In the genomic region with DNA sequence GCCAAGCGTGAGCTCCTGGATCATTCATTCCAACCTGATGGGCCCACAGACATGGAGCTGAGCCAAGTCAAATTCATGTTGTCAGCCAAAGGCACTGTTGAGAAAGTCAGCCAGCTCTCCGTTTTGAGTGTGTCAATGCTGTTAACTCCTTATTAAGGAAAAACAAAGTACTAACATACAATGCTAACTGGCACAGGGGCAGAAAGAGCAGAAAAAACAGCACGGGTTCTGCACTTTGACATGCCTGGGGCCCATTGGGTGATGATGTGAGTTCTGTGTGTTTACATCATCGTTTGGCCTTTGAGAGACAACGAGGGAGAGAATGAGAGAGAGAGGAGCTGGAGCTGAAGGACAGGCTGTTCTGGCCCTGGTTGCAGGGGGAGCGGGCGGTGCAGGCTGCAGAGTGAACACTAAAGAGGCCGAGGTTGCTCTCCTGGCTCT, we compare ENCODE assay signal across 16 cellular contexts.
DNase-seq lines count a peak whose midpoint lies in the region; ATAC-seq, FAIRE-seq and TF ChIP-seq lines count a peak whose summit lies in the region.
"Had no signal": no experiment of that assay in that cellular context is flagged by ENCODE, and none has a peak within 500 bp of the region (broad histone marks: within the 10 kb centered on the region; RNA-seq: fewer than 3 reads in every experiment).

No MANE protein-coding gene starts in this region.

- DNase-seq in NCI-H2196 (lab: John Stamatoyannopoulos, UW; ENCODE audit: unreplicated experiment), result peak; percentile 14
- DNase-seq in NCI-H2196 treated with DMSO at 0.1 percent for 48 hours (lab: John Stamatoyannopoulos, UW; ENCODE audit: unreplicated experiment), result no peak
- DNase-seq in esophagus squamous epithelium (lab: John Stamatoyannopoulos, UW), result no peak
- DNase-seq in uterus, result peak; percentile 43 to 83
- no peak for DNase-seq in colonic mucosa
- DNase-seq in small intestine, result no peak
- DNase-seq: activated naive CD4-positive, alpha-beta T cell treated with Interleukin-2 at 50 U/mL for 16 hours; CD8-positive, alpha-beta T cell; NCI-H146; NK-92 treated with Interleukin-12 subunit alpha and Interleukin-12 subunit beta, amount 100 ng/mL, for 24 hours; SHP77 treated with DMSO at 0.1 percent for 48 hours had no signal

- FAIRE-seq in small intestine (lab: Jason Lieb, UNC), result no peak
- FAIRE-seq: A204.1, colon, TTC549 had no signal

- H3K36me3 ChIP-seq in esophagus squamous epithelium (no peaks in the 10 kb centered on the region), muscle layer of duodenum (ENCODE audit: control insufficient read depth in 1 of 2, insufficient read depth in 2 of 2, low read length in 2 of 2) (no peaks in the 10 kb centered on the region), uterus (no peaks in the 10 kb centered on the region), colonic mucosa (no peaks in the 10 kb centered on the region), small intestine (ENCODE audit: control insufficient read depth in 2 of 2, insufficient read depth in 2 of 2, low read length in 2 of 2) (no peaks in the 10 kb centered on the region)

- no peak for ATAC-seq in GM21390 (IDR thresholded peaks at IDR 0.05; ENCODE audit: unreplicated experiment)
- ATAC-seq: CD8-positive, alpha-beta T cell had no signal

- H3K27me3 ChIP-seq in esophagus squamous epithelium (no peaks in the 10 kb centered on the region), muscle layer of duodenum (ENCODE audit: low read depth, low read length) (no peaks in the 10 kb centered on the region), uterus (no peaks in the 10 kb centered on the region), colonic mucosa (no peaks in the 10 kb centered on the region), small intestine (ENCODE audit: control insufficient read depth in 2 of 2, insufficient read depth in 2 of 2, low read length in 2 of 2) (no peaks in the 10 kb centered on the region)

- WGBS in esophagus squamous epithelium, 2 donors, result 12 to 53% methylated on average over 5 to 8 of the region's 8 CpGs
- 46 to 67% (median 59%) methylated on average over 8 of the region's 8 CpGs for WGBS in small intestine, 3 donors

- TF ChIP-seq CTCF in esophagus squamous epithelium (IDR thresholded peaks at IDR 0.05), result no peak
- no peak for TF ChIP-seq CTCF in uterus (IDR thresholded peaks at IDR 0.05)
- no peak for TF ChIP-seq CTCF in colonic mucosa (IDR thresholded peaks at IDR 0.05)

- H3K9me3 ChIP-seq in esophagus squamous epithelium, result no peaks in the 10 kb centered on the region
- no peaks in the 10 kb centered on the region for H3K9me3 ChIP-seq in muscle layer of duodenum (ENCODE audit: control insufficient read depth in 1 of 2, low read length in 2 of 2)
- H3K9me3 ChIP-seq in uterus, result no peaks in the 10 kb centered on the region
- H3K9me3 ChIP-seq in colonic mucosa, result no peaks in the 10 kb centered on the region
- H3K9me3 ChIP-seq in small intestine (ENCODE audit: control insufficient read depth, low read depth), result no peaks in the 10 kb centered on the region

- intact Hi-C loops in esophagus squamous epithelium (cut with DNase I), result no loop called here
- intact Hi-C loops in uterus (cut with DNase I; ENCODE audit: low total_unique reads), result no loop called here
- intact Hi-C loops in colonic mucosa (cut with DNase I), result no loop called here

- H3K27ac ChIP-seq in esophagus squamous epithelium (peak overlapping the region; percentile 54 to 88 (median 76)), muscle layer of duodenum (ENCODE audit: low read length) (peak overlapping the region; percentile 40), uterus (peak overlapping the region; percentile 81 to 86), colonic mucosa (no peak overlapping the region), small intestine (ENCODE audit: low read depth in 1 of 2, low read length in 1 of 2) (no peak overlapping the region)

- TF ChIP-seq POLR2A in esophagus squamous epithelium (IDR thresholded peaks at IDR 0.05), result peak in 2 of 4 donors; percentile 9 to 18
- no peak for TF ChIP-seq POLR2A in uterus (IDR thresholded peaks at IDR 0.05)

- no peak overlapping the region for H3K9ac ChIP-seq in colonic mucosa (ENCODE audit: low read depth in 2 of 2, low read length in 2 of 2)

- peaks cover 0 to 23% (median 13%) of the 10 kb centered on the region in 3 donors for H3K4me1 ChIP-seq in esophagus squamous epithelium
- peaks cover 0 to 26% of the 10 kb centered on the region in 2 donors for H3K4me1 ChIP-seq in muscle layer of duodenum (ENCODE audit: control insufficient read depth in 1 of 2, insufficient read depth in 2 of 2, low read length in 2 of 2)
- peaks cover 6 to 8% of the 10 kb centered on the region in 2 donors for H3K4me1 ChIP-seq in uterus
- H3K4me1 ChIP-seq in colonic mucosa, result no peaks in the 10 kb centered on the region
- no peaks in the 10 kb centered on the region for H3K4me1 ChIP-seq in small intestine (ENCODE audit: control insufficient read depth in 2 of 2, insufficient read depth in 1 of 2, low read depth in 1 of 2, low read length in 1 of 2)

- H3K4me3 ChIP-seq in esophagus squamous epithelium, result no peak overlapping the region
- no peak overlapping the region for H3K4me3 ChIP-seq in muscle layer of duodenum (ENCODE audit: low read depth in 1 of 2, low read length in 2 of 2)
- H3K4me3 ChIP-seq in uterus, result no peak overlapping the region
- no peak overlapping the region for H3K4me3 ChIP-seq in colonic mucosa
- H3K4me3 ChIP-seq in small intestine (ENCODE audit: low read depth in 1 of 2, low read length in 2 of 2), result no peak overlapping the region

Comparison
In these comparisons a context has a peak if more than half of its experiments do, and no peak if none do; other contexts are left out.
1. DNase-seq: peak in NCI-H2196 (single experiment) and uterus (2 of 2); none in NCI-H2196 treated with DMSO at 0.1 percent for 48 hours (single experiment), esophagus squamous epithelium (single experiment), colonic mucosa (single experiment) and small intestine (single experiment).
2. H3K27ac ChIP-seq: peak in esophagus squamous epithelium (4 of 4), muscle layer of duodenum (single experiment) and uterus (2 of 2); none in colonic mucosa (single experiment) and small intestine (0 of 2).